9 cellular contexts compared by ENCODE assay signal in genomic region chr4:76830612-76831474, GRCh38.
DNase-seq lines count a peak whose midpoint lies in the region; TF ChIP-seq lines count a peak whose summit lies in the region.
"Had no signal": no experiment of that assay in that cellular context is flagged by ENCODE, and none has a peak within 500 bp of the region (broad histone marks: within the 10 kb centered on the region; RNA-seq: fewer than 3 reads in every experiment).

No MANE protein-coding gene starts in this region.

- H3K36me3 Mint-ChIP-seq in immature natural killer cell, result no peaks in the 10 kb centered on the region

- no peak for TF ChIP-seq CTCF in GM10248 (IDR thresholded peaks at IDR 0.05; ENCODE audit: control extremely low read depth, extremely low read depth, low read depth, missing control alignments)

- no peak overlapping the region for H3K27ac Mint-ChIP-seq in immature natural killer cell

- DNase-seq in HEK293T (ENCODE audit: extremely low spot score), result peak; percentile 22
- DNase-seq in amniotic epithelial cell (ENCODE audit: low read depth), result peak; percentile 77
- DNase-seq in iris pigment epithelial cell (ENCODE audit: low read depth), result peak; percentile 61
- peak; percentile 79 for DNase-seq in stromal cell of bone marrow (ENCODE audit: low read depth)
- no peak for DNase-seq in NCI-H524 treated with DMSO at 0.1 percent for 48 hours (lab: John Stamatoyannopoulos, UW)
- DNase-seq in immature natural killer cell, result no peak
- DNase-seq in stimulated activated naive CD4-positive, alpha-beta T cell (lab: John Stamatoyannopoulos, UW), result no peak
- no peak for DNase-seq in GM10248 (ENCODE audit: extremely low spot score)
- DNase-seq: substantia nigra had no signal

- H3K4me3 Mint-ChIP-seq in immature natural killer cell, result no peak overlapping the region

- no peaks in the 10 kb centered on the region for H3K27me3 Mint-ChIP-seq in immature natural killer cell (ENCODE audit: low read depth in 3 of 3)

- H3K4me1 Mint-ChIP-seq in immature natural killer cell, result no peaks in the 10 kb centered on the region

- peaks cover 0 to 6% (median 0%) of the 10 kb centered on the region in 6 donors for H3K9me3 Mint-ChIP-seq in immature natural killer cell

- POLR2A ChIA-PET in HEK293T (lab: Yijun Ruan, JAX), result interaction anchor here (0.9 to 1.7 kb wide), 5 partner anchors 12 to 51 kb away, joined by 3 to 5 read pairs (median 4); no protein-coding TSS in a partner anchor
- POLR2A ChIA-PET in GM10248 (lab: Yijun Ruan, JAX), result no interaction called here

- CTCF ChIA-PET in HEK293T (lab: Yijun Ruan, JAX), result no interaction called here
- CTCF ChIA-PET in GM10248 (lab: Yijun Ruan, JAX), result interaction anchor here (0.8 to 1.0 kb wide), 2 partner anchors 26 to 44 kb away, joined by 3 read pairs; no protein-coding TSS in a partner anchor

TF ChIP-seq in HEK293T, 16 proteins besides CTCF, POLR2A, EP300 and RAD21:
- no peak for TF ChIP-seq TARDBP (IDR thresholded peaks at IDR 0.05)
- no peak for TF ChIP-seq SUZ12 (IDR thresholded peaks at IDR 0.05)
- no peak for TF ChIP-seq FOXM1 (IDR thresholded peaks at IDR 0.05; ENCODE audit: borderline replicate concordance)
- no peak for TF ChIP-seq PKNOX1 (IDR thresholded peaks at IDR 0.05)
- TF ChIP-seq CTBP1 (IDR thresholded peaks at IDR 0.05; ENCODE audit: borderline replicate concordance), result no peak
- TF ChIP-seq FOXK2 (IDR thresholded peaks at IDR 0.05), result no peak
- no peak for TF ChIP-seq ARNT (IDR thresholded peaks at IDR 0.05)
- no peak for TF ChIP-seq LEF1 (IDR thresholded peaks at IDR 0.05; ENCODE audit: borderline replicate concordance)

Comparison
In these comparisons a context has a peak if more than half of its experiments do, and no peak if none do; other contexts are left out.
1. DNase-seq: peak in HEK293T (single experiment), amniotic epithelial cell (single experiment), iris pigment epithelial cell (single experiment) and stromal cell of bone marrow (single experiment); none in NCI-H524 treated with DMSO at 0.1 percent for 48 hours (single experiment), immature natural killer cell (0 of 3), stimulated activated naive CD4-positive, alpha-beta T cell (0 of 6) and GM10248 (single experiment).